18 cellular contexts compared by ENCODE assay signal in genomic region chr6:20217900-20218299, GRCh38. TPM values are rescaled to one million over a fixed set of nuclear protein-coding genes. Genes with fewer than 3 reads are reported as not detected.
DNase-seq lines count a peak whose midpoint lies in the region; ATAC-seq, FAIRE-seq and TF ChIP-seq lines count a peak whose summit lies in the region.
"Had no signal": no experiment of that assay in that cellular context is flagged by ENCODE, and none has a peak within 500 bp of the region (broad histone marks: within the 10 kb centered on the region; RNA-seq: fewer than 3 reads in every experiment).

No MANE protein-coding gene starts in this region.

- H3K36me3 ChIP-seq in K562 (ENCODE audit: control insufficient read depth, insufficient read depth, low read length), result no peaks in the 10 kb centered on the region
- no peaks in the 10 kb centered on the region for H3K36me3 ChIP-seq in mucosa of descending colon (ENCODE audit: low read depth)
- no peaks in the 10 kb centered on the region for H3K36me3 ChIP-seq in transverse colon
- H3K36me3 ChIP-seq: lower lobe of right lung, thoracic aorta had no signal

- no peak for FAIRE-seq in K562 (lab: Jason Lieb, UNC)

- TF ChIP-seq RAD21 in K562 (CRISPR knock-in tag; conservative IDR thresholded peaks at IDR 0.05 in 1 of 2, IDR thresholded peaks at IDR 0.05 in 1 of 2), result no peak

- WGBS in K562 (ENCODE audit: insufficient coverage, low coverage, missing lambda C conversion rate), result 85% methylated on average over 2 of the region's 2 CpGs
- WGBS in transverse colon (ENCODE audit: low coverage in 1 of 2), 2 donors, result 60 to 73% methylated on average over 1 to 2 of the region's 2 CpGs

- CTCF ChIA-PET in K562 (lab: Yijun Ruan, JAX; ENCODE audit: low intra/inter-chr PET ratio), result no interaction called here

- no peak overlapping the region for H3K4me2 ChIP-seq in K562 (ENCODE audit: insufficient read depth, low read length)
- H3K4me2 ChIP-seq: KMS-11 had no signal

- H3K27ac ChIP-seq in K562 (ENCODE audit: extremely low read depth, low read depth, low read length) (no peak overlapping the region), transverse colon (peak overlapping the region; percentile 9 to 46 (median 32))
- H3K27ac ChIP-seq: KMS-11, lower lobe of right lung, thoracic aorta had no signal

- TF ChIP-seq POLR2A in K562 (conservative IDR thresholded peaks at IDR 0.05) (no peak), transverse colon (IDR thresholded peaks at IDR 0.05) (no peak)

- TF ChIP-seq EP300 in K562 (IDR thresholded peaks at IDR 0.05; ENCODE audit: low read length), result no peak
- TF ChIP-seq EP300 in transverse colon (IDR thresholded peaks at IDR 0.05; ENCODE audit: low read depth), result no peak

- in situ Hi-C loops in K562 (cut with MboI) (no loop called here), transverse colon (cut with MboI; ENCODE audit: low pct_ligation_motif_present in 1 of 4, low pct_unique_long_range_greater_than_20kb in 1 of 4, low sequenced_read_pairs in 3 of 4) (no loop called here)

- POLR2A ChIA-PET in K562 (lab: Yijun Ruan, JAX), result interaction anchor here (0.6 to 2.1 kb wide), 6 partner anchors 10 to 183 kb away, joined by 3 to 7 read pairs (median 3); partner anchors contain the start of gene E2F3

- no peaks in the 10 kb centered on the region for H3K79me2 ChIP-seq in K562 (ENCODE audit: control insufficient read depth, insufficient read depth, low read length)

- intact Hi-C loops in K562 (cut with micrococcal nuclease) (no loop called here), mucosa of descending colon (cut with DNase I, micrococcal nuclease) (no loop called here), transverse colon (cut with DNase I; ENCODE audit: low total_unique reads) (loop anchor here (10.0 kb wide), 1 partner anchor 93 kb away; no protein-coding TSS in a partner anchor)

- H2AFZ ChIP-seq in K562 (ENCODE audit: low read depth, low read length), result peak overlapping the region; percentile 44

- H3K4me3 ChIP-seq in K562 (no peak overlapping the region), mucosa of descending colon (no peak overlapping the region), transverse colon (no peak overlapping the region)
- H3K4me3 ChIP-seq: lower lobe of right lung had no signal

- H3K27me3 ChIP-seq in K562 (ENCODE audit: control insufficient read depth in 2 of 2, insufficient read depth in 2 of 2, low read length in 2 of 2), result no peaks in the 10 kb centered on the region
- H3K27me3 ChIP-seq in transverse colon, result no peaks in the 10 kb centered on the region

- TF ChIP-seq CTCF in K562 (IDR thresholded peaks at IDR 0.05 in 2 of 3, conservative IDR thresholded peaks at IDR 0.05 in 1 of 3; ENCODE audit: insufficient read depth in 2 of 3, low read depth in 1 of 3, low read length in 3 of 3), result no peak
- TF ChIP-seq CTCF in mucosa of descending colon (IDR thresholded peaks at IDR 0.05), result no peak
- TF ChIP-seq CTCF in transverse colon (IDR thresholded peaks at IDR 0.05), result no peak

- ATAC-seq in K562 (no peak; the same call in 2 of the 3 replicates), mucosa of descending colon (peak; percentile 20), HG02970 (IDR thresholded peaks at IDR 0.05; ENCODE audit: low FRiP score, unreplicated experiment) (no peak)
- ATAC-seq: natural killer cell; stimulated activated effector memory CD8-positive, alpha-beta T cell treated with anti-CD3 and anti-CD28 coated beads, Interleukin-12 subunit alpha, Interleukin-12 subunit beta, amount 100 ng/mL, for 72 hours had no signal

- no peaks in the 10 kb centered on the region for H3K9me1 ChIP-seq in K562 (ENCODE audit: control insufficient read depth, insufficient read depth, low read length)

- H3K4me1 ChIP-seq in K562 (replicated peaks in 1 of 2; ENCODE audit: control insufficient read depth in 2 of 2, insufficient read depth in 2 of 2, low read length in 2 of 2) (peaks cover 18 to 31% of the 10 kb centered on the region in 2 experiments), mucosa of descending colon (ENCODE audit: low read depth) (peaks cover 22% of the 10 kb centered on the region), transverse colon (peaks cover 9 to 54% (median 22%) of the 10 kb centered on the region in 4 donors)

- H3K9me3 ChIP-seq in K562 (replicated peaks; ENCODE audit: control insufficient read depth, insufficient read depth, low read depth, low read length) (no peaks in the 10 kb centered on the region), mucosa of descending colon (no peaks in the 10 kb centered on the region), transverse colon (no peaks in the 10 kb centered on the region)
- H3K9me3 ChIP-seq: lower lobe of right lung, thoracic aorta had no signal

- DNase-seq in K562 (ENCODE audit: extremely low read depth in 1 of 4, low spot score in 3 of 4), result no peak
- DNase-seq in foreskin melanocyte, result peak; percentile 90
- DNase-seq in mucosa of descending colon, result no peak
- no peak for DNase-seq in transverse colon
- DNase-seq in activated CD4-positive, alpha-beta T cell treated with anti-CD3 and anti-CD28 coated beads for 1 hour, result no peak
- DNase-seq in activated CD4-positive, alpha-beta T cell treated with anti-CD3 and anti-CD28 coated beads, Interleukin-2, amount 50 U/mL, for 4 hours, result no peak
- DNase-seq: activated naive CD8-positive, alpha-beta T cell treated with anti-CD3 and anti-CD28 coated beads, Interleukin-2, amount 10 ng/mL, durations not matched to agents 7 days and 5 days; CD8-positive, alpha-beta memory T cell; glutamatergic neuron; lower lobe of right lung; natural killer cell; NCI-H2029; NK-92 treated with Interleukin-12 subunit alpha and Interleukin-12 subunit beta, amount 100 ng/mL, for 24 hours; T1000 had no signal

- H4K20me1 ChIP-seq in K562 (replicated peaks; ENCODE audit: control insufficient read depth, insufficient read depth, low read length), result no peaks in the 10 kb centered on the region

- no peak overlapping the region; a peak in 1 of 4 replicates for H3K9ac ChIP-seq in K562 (ENCODE audit: insufficient read depth in 1 of 2, low read depth in 2 of 2, low read length in 2 of 2)
- H3K9ac ChIP-seq: KMS-11 had no signal

- no TSS peak for BruUV-seq in K562 (replicated peaks; lab: Mats Ljungman, UMichigan)

TF ChIP-seq in K562, 482 proteins besides CTCF, POLR2A, EP300 and RAD21:
- no peak for TF ChIP-seq ZBTB34 (CRISPR knock-in tag; IDR thresholded peaks at IDR 0.05)
- no peak for TF ChIP-seq HNRNPUL1 (IDR thresholded peaks at IDR 0.05; ENCODE audit: low read length)
- TF ChIP-seq SLC30A9 (CRISPR knock-in tag; IDR thresholded peaks at IDR 0.05), result no peak
- TF ChIP-seq ZNF57 (CRISPR knock-in tag; IDR thresholded peaks at IDR 0.05), result no peak
- no peak for TF ChIP-seq RCOR1 (IDR thresholded peaks at IDR 0.05; ENCODE audit: borderline replicate concordance in 1 of 2, low read depth in 2 of 2, low read length in 2 of 2)
- no peak for TF ChIP-seq ZNF41 (CRISPR knock-in tag; conservative IDR thresholded peaks at IDR 0.05)

RNA-seq across cellular contexts. Expression of gene MBOAT1, which starts 5.6 kb away (rescaled TPM):
- 21.3 and 23.7 TPM in 2 replicates for total RNA-seq in K562 (2011; cell fraction: chromatin; rRNA removed; ENCODE audit: low replicate concordance)
- 16.7 and 20.0 TPM in 2 replicates for total RNA-seq in K562 (2011; cell fraction: nucleolus; rRNA removed)
- total RNA-seq in K562 (2011; cell fraction: nucleoplasm; rRNA removed), result 23.1 and 26.4 TPM in 2 replicates
- total RNA-seq in K562 (2014; rRNA removed) (8.8 and 10.0 TPM in 2 replicates), K562 (2014; rRNA removed; fragmentation: Illumina TruSeq; extraction: Trizol) (15.2 and 16.0 TPM in 2 replicates), K562 (2015; rRNA removed; fragmentation: Illumina TruSeq; extraction: Trizol) (14.9 and 15.1 TPM in 2 replicates), K562 (2021) (13.9 and 16.5 TPM in 2 replicates), mucosa of descending colon (10 to 100 TPM; 33.7 to 77.0 (median 54.4) TPM), transverse colon (10 to 100 TPM; 10.3 to 85.3 (median 66.5) TPM)
- polyA plus RNA-seq in K562 (2011; rRNA removed) (10.3 and 11.0 TPM in 2 replicates), K562 (2014; fragmentation: Illumina TruSeq; extraction: Trizol) (9.6 and 10.3 TPM in 2 replicates), K562 (2014; fragmentation: Nextera tagmentation; extraction: Ambion mirVana) (under 1 TPM; 0.13 to 0.39 TPM), K562 (2014; rRNA removed) (5.2 and 5.7 TPM in 2 replicates)
- polyA plus RNA-seq in K562 (2011; cell fraction: cytosol; rRNA removed), result 5.5 and 9.5 TPM in 2 replicates
- 22.9 and 25.9 TPM in 2 replicates for polyA plus RNA-seq in K562 (2011; cell fraction: nucleus; rRNA removed)
- polyA plus RNA-seq in K562 (2012), result 10.1 and 17.6 TPM in 2 replicates
- polyA minus RNA-seq in K562 (2011; rRNA and poly(A)+ RNA removed), result 22.1 and 24.6 TPM in 2 replicates
- 11.5 and 12.0 TPM in 2 replicates for polyA minus RNA-seq in K562 (2011; cell fraction: cytosol; rRNA and poly(A)+ RNA removed)
- polyA minus RNA-seq in K562 (2011; cell fraction: nucleus; rRNA and poly(A)+ RNA removed), result 12.0 and 16.4 TPM in 2 replicates
